In genomic region chr1:40606978-40607377, GRCh38 we compare ENCODE assay signal across 24 cellular contexts.
"Had no signal": no experiment of that assay in that cellular context is flagged by ENCODE, and none has a peak within 500 bp of the region (broad histone marks: within the 10 kb centered on the region; RNA-seq: fewer than 3 reads in every experiment).

No MANE protein-coding gene starts in this region.

- H3K4me3 ChIP-seq: ascending aorta, body of pancreas, cardiac muscle cell, MG63 had no signal

- ATAC-seq: activated CD4-positive, CD25-positive, alpha-beta regulatory T cell treated with anti-CD3 and anti-CD28 coated beads, Interleukin-2, amount 50 U/mL, for 24 hours; activated CD8-positive, alpha-beta T cell treated with anti-CD3 and anti-CD28 coated beads for 36 hours; activated naive CD4-positive, alpha-beta T cell treated with anti-CD3 and anti-CD28 coated beads, Interleukin-2, amount 50 U/mL, for 72 hours; activated naive CD8-positive, alpha-beta T cell treated with anti-CD3 and anti-CD28 coated beads, Interleukin-2, amount 50 U/mL, for 24 hours; body of pancreas; PC-3; T-cell had no signal

- H3K9me3 ChIP-seq: ascending aorta, body of pancreas, MG63 had no signal

- H3K9me3 Mint-ChIP-seq: activated CD8-positive, alpha-beta T cell treated with anti-CD3 and anti-CD28 coated beads for 36 hours; activated naive CD4-positive, alpha-beta T cell treated with anti-CD3 and anti-CD28 coated beads, Interleukin-2, amount 50 U/mL, for 72 hours; activated naive CD8-positive, alpha-beta T cell treated with anti-CD3 and anti-CD28 coated beads, Interleukin-2, amount 50 U/mL, for 24 hours; activated T-cell treated with anti-CD3 and anti-CD28 coated beads, Interleukin-2, amount 50 U/mL, for 24 hours; activated T-helper 1 cell treated with anti-CD3 and anti-CD28 coated beads, Interleukin-12 subunit alpha, Interleukin-12 subunit beta, Interleukin-2, Interleukin-4 antibody, amounts not matched to agents 30 ng/mL and 10 ng/mL and 1 ng/mL, durations not matched to agents 14 hours and 24 hours and 36 hours; T-cell had no signal

- H3K27me3 ChIP-seq: ascending aorta, body of pancreas, MG63 had no signal

- H3K4me1 ChIP-seq: ascending aorta, body of pancreas had no signal

- H3K27ac ChIP-seq: ascending aorta, body of pancreas, cardiac muscle cell had no signal

- H3K4me3 Mint-ChIP-seq: activated CD8-positive, alpha-beta T cell treated with anti-CD3 and anti-CD28 coated beads for 36 hours; activated naive CD8-positive, alpha-beta T cell treated with anti-CD3 and anti-CD28 coated beads, Interleukin-2, amount 50 U/mL, for 24 hours; activated T-cell treated with anti-CD3 and anti-CD28 coated beads, Interleukin-2, amount 50 U/mL, for 24 hours; activated T-helper 1 cell treated with anti-CD3 and anti-CD28 coated beads, Interleukin-12 subunit alpha, Interleukin-12 subunit beta, Interleukin-2, Interleukin-4 antibody, amounts not matched to agents 30 ng/mL and 10 ng/mL and 1 ng/mL, durations not matched to agents 14 hours and 24 hours and 36 hours; T-cell had no signal

- DNase-seq: activated CD4-positive, alpha-beta T cell treated with anti-CD3 and anti-CD28 coated beads for 4 hours; activated CD8-positive, alpha-beta T cell treated with anti-CD3 and anti-CD28 coated beads for 36 hours; activated effector memory CD4-positive, alpha-beta T cell treated with anti-CD3 and anti-CD28 coated beads, Interleukin-2, amount 50 U/mL, for 16 hours; activated naive CD4-positive, alpha-beta T cell treated with Interleukin-2 at 50 U/mL for 16 hours; activated naive CD8-positive, alpha-beta T cell treated with anti-CD3 and anti-CD28 coated beads, Interleukin-2, amount 50 U/mL, for 24 hours; activated T-cell treated with anti-CD3 and anti-CD28 coated beads, Interleukin-2, amount 50 U/mL, for 24 hours; amniotic stem cell; body of pancreas; MG63; NCI-H1105 treated with DMSO at 0.1 percent for 48 hours; NCI-H1436 treated with DMSO at 0.1 percent for 48 hours; NCI-H187; NCI-H2081; NCI-H524; PC-3; SHP77 treated with DMSO at 0.1 percent for 48 hours; T-cell; T-helper 2 cell; T1000 had no signal

- H3K27ac Mint-ChIP-seq: activated CD8-positive, alpha-beta T cell treated with anti-CD3 and anti-CD28 coated beads for 36 hours; activated naive CD8-positive, alpha-beta T cell treated with anti-CD3 and anti-CD28 coated beads, Interleukin-2, amount 50 U/mL, for 24 hours; activated T-cell treated with anti-CD3 and anti-CD28 coated beads, Interleukin-2, amount 50 U/mL, for 24 hours; activated T-helper 1 cell treated with anti-CD3 and anti-CD28 coated beads, Interleukin-12 subunit alpha, Interleukin-12 subunit beta, Interleukin-2, Interleukin-4 antibody, amounts not matched to agents 30 ng/mL and 10 ng/mL and 1 ng/mL, durations not matched to agents 14 hours and 24 hours and 36 hours; T-cell had no signal

- H3K36me3 ChIP-seq: ascending aorta, cardiac muscle cell, MG63 had no signal

- H3K4me1 Mint-ChIP-seq: activated naive CD8-positive, alpha-beta T cell treated with anti-CD3 and anti-CD28 coated beads, Interleukin-2, amount 50 U/mL, for 24 hours; T-cell had no signal

- H3K36me3 Mint-ChIP-seq: activated naive CD4-positive, alpha-beta T cell treated with anti-CD3 and anti-CD28 coated beads, Interleukin-2, amount 50 U/mL, for 72 hours; T-cell had no signal

- H3K27me3 Mint-ChIP-seq: activated CD8-positive, alpha-beta T cell treated with anti-CD3 and anti-CD28 coated beads for 36 hours; activated T-cell treated with anti-CD3 and anti-CD28 coated beads, Interleukin-2, amount 50 U/mL, for 24 hours had no signal
